1 cellular context compared by ENCODE assay signal in the genomic region with DNA sequence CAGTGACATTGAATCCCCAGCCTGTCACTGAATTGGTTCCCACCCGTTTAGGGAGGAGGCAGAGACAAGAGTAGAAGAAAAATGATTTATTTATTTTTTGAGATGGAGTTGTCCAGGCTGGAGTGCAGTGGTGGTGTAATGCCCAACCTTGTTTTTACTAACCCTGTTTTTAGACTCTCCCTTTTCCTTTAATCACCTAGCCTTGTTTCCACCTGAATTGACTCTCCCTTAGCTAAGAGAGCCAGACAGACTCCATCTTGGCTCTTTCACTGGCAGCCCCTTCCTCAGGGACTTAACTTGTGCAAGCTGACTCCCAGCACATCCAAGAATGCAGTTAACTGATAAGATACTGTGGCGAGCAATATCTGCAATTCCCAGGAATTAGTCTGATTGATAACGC.
TF ChIP-seq lines count a peak whose summit lies in the region.

No MANE protein-coding gene starts in this region.

TF ChIP-seq in GM12878, 131 proteins besides CTCF, POLR2A, EP300 and RAD21:
- TF ChIP-seq, protein P1, sequence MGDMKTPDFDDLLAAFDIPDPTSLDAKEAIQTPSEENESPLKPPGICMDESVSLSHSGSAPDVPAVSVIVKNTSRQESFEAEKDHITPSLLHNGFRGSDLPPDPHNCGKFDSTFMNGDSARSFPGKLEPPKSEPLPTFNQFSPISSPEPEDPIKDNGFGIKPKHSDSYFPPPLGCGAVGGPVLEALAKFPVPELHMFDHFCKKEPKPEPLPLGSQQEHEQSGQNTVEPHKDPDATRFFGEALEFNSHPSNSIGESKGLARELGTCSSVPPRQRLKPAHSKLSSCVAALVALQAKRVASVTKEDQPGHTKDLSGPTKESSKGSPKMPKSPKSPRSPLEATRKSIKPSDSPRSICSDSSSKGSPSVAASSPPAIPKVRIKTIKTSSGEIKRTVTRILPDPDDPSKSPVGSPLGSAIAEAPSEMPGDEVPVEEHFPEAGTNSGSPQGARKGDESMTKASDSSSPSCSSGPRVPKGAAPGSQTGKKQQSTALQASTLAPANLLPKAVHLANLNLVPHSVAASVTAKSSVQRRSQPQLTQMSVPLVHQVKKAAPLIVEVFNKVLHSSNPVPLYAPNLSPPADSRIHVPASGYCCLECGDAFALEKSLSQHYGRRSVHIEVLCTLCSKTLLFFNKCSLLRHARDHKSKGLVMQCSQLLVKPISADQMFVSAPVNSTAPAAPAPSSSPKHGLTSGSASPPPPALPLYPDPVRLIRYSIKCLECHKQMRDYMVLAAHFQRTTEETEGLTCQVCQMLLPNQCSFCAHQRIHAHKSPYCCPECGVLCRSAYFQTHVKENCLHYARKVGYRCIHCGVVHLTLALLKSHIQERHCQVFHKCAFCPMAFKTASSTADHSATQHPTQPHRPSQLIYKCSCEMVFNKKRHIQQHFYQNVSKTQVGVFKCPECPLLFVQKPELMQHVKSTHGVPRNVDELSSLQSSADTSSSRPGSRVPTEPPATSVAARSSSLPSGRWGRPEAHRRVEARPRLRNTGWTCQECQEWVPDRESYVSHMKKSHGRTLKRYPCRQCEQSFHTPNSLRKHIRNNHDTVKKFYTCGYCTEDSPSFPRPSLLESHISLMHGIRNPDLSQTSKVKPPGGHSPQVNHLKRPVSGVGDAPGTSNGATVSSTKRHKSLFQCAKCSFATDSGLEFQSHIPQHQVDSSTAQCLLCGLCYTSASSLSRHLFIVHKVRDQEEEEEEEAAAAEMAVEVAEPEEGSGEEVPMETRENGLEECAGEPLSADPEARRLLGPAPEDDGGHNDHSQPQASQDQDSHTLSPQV (IDR thresholded peaks at IDR 0.05) = peak; percentile 74; the same call in 1 of the 2 replicates
- TF ChIP-seq, protein P2, sequence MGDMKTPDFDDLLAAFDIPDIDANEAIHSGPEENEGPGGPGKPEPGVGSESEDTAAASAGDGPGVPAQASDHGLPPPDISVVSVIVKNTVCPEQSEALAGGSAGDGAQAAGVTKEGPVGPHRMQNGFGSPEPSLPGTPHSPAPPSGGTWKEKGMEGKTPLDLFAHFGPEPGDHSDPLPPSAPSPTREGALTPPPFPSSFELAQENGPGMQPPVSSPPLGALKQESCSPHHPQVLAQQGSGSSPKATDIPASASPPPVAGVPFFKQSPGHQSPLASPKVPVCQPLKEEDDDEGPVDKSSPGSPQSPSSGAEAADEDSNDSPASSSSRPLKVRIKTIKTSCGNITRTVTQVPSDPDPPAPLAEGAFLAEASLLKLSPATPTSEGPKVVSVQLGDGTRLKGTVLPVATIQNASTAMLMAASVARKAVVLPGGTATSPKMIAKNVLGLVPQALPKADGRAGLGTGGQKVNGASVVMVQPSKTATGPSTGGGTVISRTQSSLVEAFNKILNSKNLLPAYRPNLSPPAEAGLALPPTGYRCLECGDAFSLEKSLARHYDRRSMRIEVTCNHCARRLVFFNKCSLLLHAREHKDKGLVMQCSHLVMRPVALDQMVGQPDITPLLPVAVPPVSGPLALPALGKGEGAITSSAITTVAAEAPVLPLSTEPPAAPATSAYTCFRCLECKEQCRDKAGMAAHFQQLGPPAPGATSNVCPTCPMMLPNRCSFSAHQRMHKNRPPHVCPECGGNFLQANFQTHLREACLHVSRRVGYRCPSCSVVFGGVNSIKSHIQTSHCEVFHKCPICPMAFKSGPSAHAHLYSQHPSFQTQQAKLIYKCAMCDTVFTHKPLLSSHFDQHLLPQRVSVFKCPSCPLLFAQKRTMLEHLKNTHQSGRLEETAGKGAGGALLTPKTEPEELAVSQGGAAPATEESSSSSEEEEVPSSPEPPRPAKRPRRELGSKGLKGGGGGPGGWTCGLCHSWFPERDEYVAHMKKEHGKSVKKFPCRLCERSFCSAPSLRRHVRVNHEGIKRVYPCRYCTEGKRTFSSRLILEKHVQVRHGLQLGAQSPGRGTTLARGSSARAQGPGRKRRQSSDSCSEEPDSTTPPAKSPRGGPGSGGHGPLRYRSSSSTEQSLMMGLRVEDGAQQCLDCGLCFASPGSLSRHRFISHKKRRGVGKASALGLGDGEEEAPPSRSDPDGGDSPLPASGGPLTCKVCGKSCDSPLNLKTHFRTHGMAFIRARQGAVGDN (IDR thresholded peaks at IDR 0.05) = peak; percentile 30; the same call in 1 of the 2 replicates
TF ChIP-seq in GM12878: peak in this region for 2; not testable (repeated sequence) for 129.
